Comparison of ENCODE assay signal across 7 cellular contexts in genomic region chr2:241617431-241618154, GRCh38. TPM values are rescaled to one million over a fixed set of nuclear protein-coding genes. Genes with fewer than 3 reads are reported as not detected.
A peak's percentile ranks its signal among the peaks of the same experiment; 100 is the strongest.
DNase-seq lines count a peak whose midpoint lies in the region; ATAC-seq and TF ChIP-seq lines count a peak whose summit lies in the region.

No MANE protein-coding gene starts in this region.

- in situ Hi-C loops in GM18951 (cut with MboI; ENCODE audit: low sequenced_read_pairs, unreplicated experiment): no loop called here

- H3K27ac ChIP-seq in HUES64 (ENCODE audit: low read depth, low read length) (no peak overlapping the region), iPS-18a (ENCODE audit: low read length) (no peak overlapping the region), thoracic aorta (no peak overlapping the region)

- peak; percentile 29 for TF ChIP-seq POLR2A in GM18951 (IDR thresholded peaks at IDR 0.05; ENCODE audit: extremely low read depth, insufficient read depth, insufficient read length)

- H3K4me1 ChIP-seq in HUES64 (ENCODE audit: insufficient read depth, low read length): peaks cover 6% of the 10 kb centered on the region; the same call in 1 of the 2 replicates
- peaks cover 6% of the 10 kb centered on the region for H3K4me1 ChIP-seq in iPS-18a (ENCODE audit: control insufficient read depth, low read depth, low read length)
- H3K4me1 ChIP-seq in thoracic aorta (ENCODE audit: control insufficient read depth in 1 of 2, low read depth in 2 of 2): no peaks in the 10 kb centered on the region

- H3K4me3 ChIP-seq in HUES64 (ENCODE audit: low read length): peak overlapping the region; percentile 5; the same call in 1 of the 2 replicates
- H3K4me3 ChIP-seq in iPS-18a (ENCODE audit: low read length): peak overlapping the region; percentile 42
- peak overlapping the region; percentile 47 for H3K4me3 ChIP-seq in thoracic aorta

- H3K27me3 ChIP-seq in HUES64 (ENCODE audit: insufficient read depth, low read length) (no peaks in the 10 kb centered on the region), iPS-18a (ENCODE audit: control insufficient read depth, insufficient read depth, low read length) (no peaks in the 10 kb centered on the region), thoracic aorta (replicated peaks; ENCODE audit: insufficient read depth) (no peaks in the 10 kb centered on the region)

- no peak for ATAC-seq in thoracic aorta (ENCODE audit: insufficient number of reproducible peaks, low FRiP score, low read depth)

- H3K9ac ChIP-seq in HUES64 (ENCODE audit: low read depth, low read length) (no peak overlapping the region), iPS-18a (ENCODE audit: low read length) (peak overlapping the region; percentile 9)

- H3K9me3 ChIP-seq in HUES64 (ENCODE audit: insufficient read depth, low read depth, low read length): no peaks in the 10 kb centered on the region
- H3K9me3 ChIP-seq in iPS-18a (ENCODE audit: control insufficient read depth, low read depth, low read length): no peaks in the 10 kb centered on the region
- no peaks in the 10 kb centered on the region for H3K9me3 ChIP-seq in thoracic aorta

- 77% methylated on average over 15 of the region's 15 CpGs for WGBS in HUES64

- peak; percentile 49 to 50 for DNase-seq in activated T-cell treated with anti-CD3 and anti-CD28 coated beads, Interleukin-2, amount 50 U/mL, for 48 hours
- DNase-seq in thoracic aorta (ENCODE audit: low spot score) (no peak), pons (ENCODE audit: low spot score) (no peak), NCI-H446 (lab: John Stamatoyannopoulos, UW) (no peak)

- TF ChIP-seq CTCF in thoracic aorta (IDR thresholded peaks at IDR 0.05): no peak

- peaks cover 7% of the 10 kb centered on the region; the same call in 1 of the 2 replicates for H3K36me3 ChIP-seq in HUES64 (ENCODE audit: insufficient read depth, low read length)
- no peaks in the 10 kb centered on the region for H3K36me3 ChIP-seq in iPS-18a (ENCODE audit: control insufficient read depth, low read depth, low read length)
- H3K36me3 ChIP-seq in thoracic aorta: no peaks in the 10 kb centered on the region

RNA-seq across cellular contexts. Expression of gene THAP4, which starts 19.4 kb away (rescaled TPM):
- polyA plus RNA-seq in HUES64 (2013, experiment 1 of 2): 41.8 TPM
- polyA plus RNA-seq in HUES64 (2013, experiment 2 of 2): 44.4 TPM
- total RNA-seq in thoracic aorta: 10 to 100 TPM; 27.2 to 31.1 TPM

RNA-seq across cellular contexts. Expression of gene ATG4B, which starts 19.9 kb away (rescaled TPM):
- polyA plus RNA-seq in HUES64 (2013, experiment 1 of 2): 53.3 TPM
- 63.5 TPM for polyA plus RNA-seq in HUES64 (2013, experiment 2 of 2)
- total RNA-seq in thoracic aorta: 10 to 100 TPM; 52.0 to 86.1 TPM

RNA-seq across cellular contexts. Expression of gene BOK, which starts 59.0 kb away (rescaled TPM):
- polyA plus RNA-seq in HUES64 (2013, experiment 1 of 2): 25.6 TPM
- polyA plus RNA-seq in HUES64 (2013, experiment 2 of 2): 24.5 TPM
- 10 to 100 TPM; 10.7 to 27.5 TPM for total RNA-seq in thoracic aorta

Comparison
In these comparisons a context has a peak if more than half of its experiments do, and no peak if none do; other contexts are left out.
1. DNase-seq: peak in activated T-cell treated with anti-CD3 and anti-CD28 coated beads, Interleukin-2, amount 50 U/mL, for 48 hours (2 of 2); none in thoracic aorta (single experiment), pons (single experiment) and NCI-H446 (0 of 2).
2. Peak in every context shown above with its lines, with median percentiles within 50 percentile points of each other: H3K4me3 ChIP-seq.